In the genomic region with DNA sequence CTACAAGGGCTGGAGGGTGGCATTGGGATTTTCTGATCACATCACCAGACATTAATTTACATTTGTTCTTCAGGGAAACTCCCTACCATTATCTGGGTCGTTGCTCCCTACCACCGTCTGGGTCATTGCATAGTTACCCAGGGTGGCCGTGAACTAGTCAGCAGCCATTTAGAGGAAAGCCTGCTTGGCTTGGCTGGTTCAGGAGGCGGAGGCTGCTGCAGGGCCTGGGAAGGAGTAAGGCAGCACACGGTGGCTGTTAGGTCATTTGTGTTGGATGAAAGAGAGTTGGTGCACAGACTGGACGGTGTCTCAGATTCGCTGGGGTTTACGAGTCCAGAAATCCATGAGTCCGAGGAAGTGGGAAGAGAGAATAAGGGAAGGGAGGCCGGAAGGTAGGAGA, we compare ENCODE assay signal across 2 cellular contexts.
A peak's percentile ranks its signal among the peaks of the same experiment; 100 is the strongest.
TF ChIP-seq lines count a peak whose summit lies in the region.

No MANE protein-coding gene starts in this region.

TF ChIP-seq in liver, 16 proteins besides CTCF, POLR2A, EP300 and RAD21:
- TF ChIP-seq NR2F2 (IDR thresholded peaks at IDR 0.05): no peak
- peak in 1 of 2 donors; percentile 23 for TF ChIP-seq JUND (IDR thresholded peaks at IDR 0.05)
- TF ChIP-seq HNF4G (IDR thresholded peaks at IDR 0.05): no peak
- TF ChIP-seq TAF1 (conservative IDR thresholded peaks at IDR 0.05): no peak
- TF ChIP-seq GABPA (IDR thresholded peaks at IDR 0.05 in 1 of 2, conservative IDR thresholded peaks at IDR 0.05 in 1 of 2): no peak
- peak; percentile 81 to 92 for TF ChIP-seq RXRA (IDR thresholded peaks at IDR 0.05)
- TF ChIP-seq, protein P1, sequence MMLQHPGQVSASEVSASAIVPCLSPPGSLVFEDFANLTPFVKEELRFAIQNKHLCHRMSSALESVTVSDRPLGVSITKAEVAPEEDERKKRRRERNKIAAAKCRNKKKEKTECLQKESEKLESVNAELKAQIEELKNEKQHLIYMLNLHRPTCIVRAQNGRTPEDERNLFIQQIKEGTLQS (IDR thresholded peaks at IDR 0.05): no peak
- TF ChIP-seq, protein P2, sequence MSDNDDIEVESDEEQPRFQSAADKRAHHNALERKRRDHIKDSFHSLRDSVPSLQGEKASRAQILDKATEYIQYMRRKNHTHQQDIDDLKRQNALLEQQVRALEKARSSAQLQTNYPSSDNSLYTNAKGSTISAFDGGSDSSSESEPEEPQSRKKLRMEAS (IDR thresholded peaks at IDR 0.05): no peak
- no peak for TF ChIP-seq FOXA1 (IDR thresholded peaks at IDR 0.05)
- TF ChIP-seq YY1 (IDR thresholded peaks at IDR 0.05): peak; percentile 36
- TF ChIP-seq SP1 (IDR thresholded peaks at IDR 0.05): peak; percentile 55
- TF ChIP-seq HNF4A (conservative IDR thresholded peaks at IDR 0.05): peak in 1 of 2 donors; percentile 9
- TF ChIP-seq EGR1 (IDR thresholded peaks at IDR 0.05; ENCODE audit: low read depth in 2 of 2): no peak
- no peak for TF ChIP-seq FOXA2 (IDR thresholded peaks at IDR 0.05)
- TF ChIP-seq, protein P3, sequence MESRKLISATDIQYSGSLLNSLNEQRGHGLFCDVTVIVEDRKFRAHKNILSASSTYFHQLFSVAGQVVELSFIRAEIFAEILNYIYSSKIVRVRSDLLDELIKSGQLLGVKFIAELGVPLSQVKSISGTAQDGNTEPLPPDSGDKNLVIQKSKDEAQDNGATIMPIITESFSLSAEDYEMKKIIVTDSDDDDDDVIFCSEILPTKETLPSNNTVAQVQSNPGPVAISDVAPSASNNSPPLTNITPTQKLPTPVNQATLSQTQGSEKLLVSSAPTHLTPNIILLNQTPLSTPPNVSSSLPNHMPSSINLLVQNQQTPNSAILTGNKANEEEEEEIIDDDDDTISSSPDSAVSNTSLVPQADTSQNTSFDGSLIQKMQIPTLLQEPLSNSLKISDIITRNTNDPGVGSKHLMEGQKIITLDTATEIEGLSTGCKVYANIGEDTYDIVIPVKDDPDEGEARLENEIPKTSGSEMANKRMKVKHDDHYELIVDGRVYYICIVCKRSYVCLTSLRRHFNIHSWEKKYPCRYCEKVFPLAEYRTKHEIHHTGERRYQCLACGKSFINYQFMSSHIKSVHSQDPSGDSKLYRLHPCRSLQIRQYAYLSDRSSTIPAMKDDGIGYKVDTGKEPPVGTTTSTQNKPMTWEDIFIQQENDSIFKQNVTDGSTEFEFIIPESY (IDR thresholded peaks at IDR 0.05): no peak

TF ChIP-seq in HepG2, 621 proteins besides CTCF, POLR2A, EP300 and RAD21:
- TF ChIP-seq ZNF720 (CRISPR knock-in tag; IDR thresholded peaks at IDR 0.05) (no peak), ZNF234 (CRISPR knock-in tag; conservative IDR thresholded peaks at IDR 0.05) (no peak), JUNB (CRISPR knock-in tag; IDR thresholded peaks at IDR 0.05; ENCODE audit: borderline replicate concordance) (no peak), HES4 (CRISPR knock-in tag; IDR thresholded peaks at IDR 0.05; ENCODE audit: borderline replicate concordance) (no peak), ZNF136 (CRISPR knock-in tag; IDR thresholded peaks at IDR 0.05; ENCODE audit: low read depth) (no peak), KDM5A (IDR thresholded peaks at IDR 0.05; ENCODE audit: borderline replicate concordance, low read length) (no peak), ERF (CRISPR knock-in tag; IDR thresholded peaks at IDR 0.05) (no peak), EEA1 (CRISPR knock-in tag; IDR thresholded peaks at IDR 0.05; ENCODE audit: borderline replicate concordance) (no peak), ZBTB3 (CRISPR knock-in tag; IDR thresholded peaks at IDR 0.05; ENCODE audit: borderline replicate concordance, low read depth) (no peak), NCOR1 (IDR thresholded peaks at IDR 0.05; ENCODE audit: borderline replicate concordance, low read length) (no peak), DPF2 (CRISPR knock-in tag; IDR thresholded peaks at IDR 0.05; ENCODE audit: borderline replicate concordance, low read depth) (no peak), HDAC1 (CRISPR knock-in tag; IDR thresholded peaks at IDR 0.05) (no peak), ZNF841 (CRISPR knock-in tag; IDR thresholded peaks at IDR 0.05; ENCODE audit: borderline replicate concordance) (no peak), ATRX (CRISPR knock-in tag; IDR thresholded peaks at IDR 0.05; ENCODE audit: borderline replicate concordance) (no peak), ZNF569 (CRISPR knock-in tag; IDR thresholded peaks at IDR 0.05; ENCODE audit: borderline replicate concordance) (no peak), JARID2 (CRISPR knock-in tag; IDR thresholded peaks at IDR 0.05; ENCODE audit: insufficient replicate concordance) (no peak)
- TF ChIP-seq, protein P4, sequence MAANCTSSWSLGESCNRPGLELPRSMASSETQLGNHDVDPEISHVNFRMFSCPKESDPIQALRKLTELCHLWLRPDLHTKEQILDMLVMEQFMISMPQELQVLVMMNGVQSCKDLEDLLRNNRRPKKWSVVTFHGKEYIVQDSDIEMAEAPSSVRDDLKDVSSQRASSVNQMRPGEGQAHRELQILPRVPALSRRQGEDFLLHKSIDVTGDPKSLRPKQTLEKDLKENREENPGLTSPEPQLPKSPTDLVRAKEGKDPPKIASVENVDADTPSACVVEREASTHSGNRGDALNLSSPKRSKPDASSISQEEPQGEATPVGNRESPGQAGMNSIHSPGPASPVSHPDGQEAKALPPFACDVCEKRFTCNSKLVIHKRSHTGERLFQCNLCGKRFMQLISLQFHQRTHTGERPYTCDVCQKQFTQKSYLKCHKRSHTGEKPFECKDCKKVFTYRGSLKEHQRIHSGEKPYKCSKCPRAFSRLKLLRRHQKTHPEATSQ (CRISPR knock-in tag; IDR thresholded peaks at IDR 0.05; ENCODE audit: borderline replicate concordance): no peak
- TF ChIP-seq, protein P5, sequence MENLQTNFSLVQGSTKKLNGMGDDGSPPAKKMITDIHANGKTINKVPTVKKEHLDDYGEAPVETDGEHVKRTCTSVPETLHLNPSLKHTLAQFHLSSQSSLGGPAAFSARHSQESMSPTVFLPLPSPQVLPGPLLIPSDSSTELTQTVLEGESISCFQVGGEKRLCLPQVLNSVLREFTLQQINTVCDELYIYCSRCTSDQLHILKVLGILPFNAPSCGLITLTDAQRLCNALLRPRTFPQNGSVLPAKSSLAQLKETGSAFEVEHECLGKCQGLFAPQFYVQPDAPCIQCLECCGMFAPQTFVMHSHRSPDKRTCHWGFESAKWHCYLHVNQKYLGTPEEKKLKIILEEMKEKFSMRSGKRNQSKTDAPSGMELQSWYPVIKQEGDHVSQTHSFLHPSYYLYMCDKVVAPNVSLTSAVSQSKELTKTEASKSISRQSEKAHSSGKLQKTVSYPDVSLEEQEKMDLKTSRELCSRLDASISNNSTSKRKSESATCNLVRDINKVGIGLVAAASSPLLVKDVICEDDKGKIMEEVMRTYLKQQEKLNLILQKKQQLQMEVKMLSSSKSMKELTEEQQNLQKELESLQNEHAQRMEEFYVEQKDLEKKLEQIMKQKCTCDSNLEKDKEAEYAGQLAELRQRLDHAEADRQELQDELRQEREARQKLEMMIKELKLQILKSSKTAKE (CRISPR knock-in tag; IDR thresholded peaks at IDR 0.05; ENCODE audit: borderline replicate concordance): no peak
- TF ChIP-seq, protein P6, sequence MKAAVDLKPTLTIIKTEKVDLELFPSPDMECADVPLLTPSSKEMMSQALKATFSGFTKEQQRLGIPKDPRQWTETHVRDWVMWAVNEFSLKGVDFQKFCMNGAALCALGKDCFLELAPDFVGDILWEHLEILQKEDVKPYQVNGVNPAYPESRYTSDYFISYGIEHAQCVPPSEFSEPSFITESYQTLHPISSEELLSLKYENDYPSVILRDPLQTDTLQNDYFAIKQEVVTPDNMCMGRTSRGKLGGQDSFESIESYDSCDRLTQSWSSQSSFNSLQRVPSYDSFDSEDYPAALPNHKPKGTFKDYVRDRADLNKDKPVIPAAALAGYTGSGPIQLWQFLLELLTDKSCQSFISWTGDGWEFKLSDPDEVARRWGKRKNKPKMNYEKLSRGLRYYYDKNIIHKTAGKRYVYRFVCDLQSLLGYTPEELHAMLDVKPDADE (CRISPR knock-in tag; IDR thresholded peaks at IDR 0.05): no peak
- TF ChIP-seq, protein P7, sequence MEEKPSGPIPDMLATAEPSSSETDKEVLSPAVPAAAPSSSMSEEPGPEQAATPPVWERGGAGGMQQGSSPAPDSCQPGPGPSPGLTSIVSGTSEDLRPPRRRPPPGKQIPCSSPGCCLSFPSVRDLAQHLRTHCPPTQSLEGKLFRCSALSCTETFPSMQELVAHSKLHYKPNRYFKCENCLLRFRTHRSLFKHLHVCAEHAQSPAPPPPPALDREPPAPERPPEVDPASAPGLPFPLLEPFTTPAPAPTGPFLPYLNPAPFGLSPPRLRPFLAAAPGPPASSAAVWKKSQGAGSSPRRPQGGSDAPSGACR (CRISPR knock-in tag; IDR thresholded peaks at IDR 0.05): no peak
